Comparison of ENCODE assay signal across 16 cellular contexts in genomic region chr2:239716536-239717318, GRCh38.
DNase-seq lines count a peak whose midpoint lies in the region; ATAC-seq and TF ChIP-seq lines count a peak whose summit lies in the region.
"Had no signal": no experiment of that assay in that cellular context is flagged by ENCODE, and none has a peak within 500 bp of the region (broad histone marks: within the 10 kb centered on the region; RNA-seq: fewer than 3 reads in every experiment).

No MANE protein-coding gene starts in this region.

- no peak for TF ChIP-seq CTCF in fibroblast of mammary gland (conservative IDR thresholded peaks at IDR 0.05; ENCODE audit: control insufficient read depth, insufficient read depth, low read depth, low read length)

- H3K4me3 ChIP-seq in fibroblast of mammary gland (ENCODE audit: control insufficient read depth, low read depth, low read length): no peak overlapping the region
- H3K4me3 ChIP-seq: breast epithelium, esophagus muscularis mucosa, SJSA1 had no signal

- ATAC-seq in SK-N-SH treated with all-trans-retinoic acid at 6 μM for 48 hours: no peak; the same call in 2 of the 3 replicates
- ATAC-seq in HG03175 (IDR thresholded peaks at IDR 0.05; ENCODE audit: unreplicated experiment): no peak
- no peak for ATAC-seq in HG03432 (IDR thresholded peaks at IDR 0.05; ENCODE audit: unreplicated experiment)

- DNase-seq in fibroblast of mammary gland (ENCODE audit: low read depth): peak; percentile 38
- DNase-seq in medulla oblongata (ENCODE audit: extremely low spot score): peak; percentile 88
- DNase-seq in stimulated activated CD8-positive, alpha-beta memory T cell treated with anti-CD3 and anti-CD28 coated beads, Interleukin-4, amount 100 ng/mL, for 48 hours: peak; percentile 10
- no peak for DNase-seq in SKM-1 treated with dmso at 0.1 percent for 144 hours (lab: John Stamatoyannopoulos, UW; ENCODE audit: unreplicated experiment)
- no peak for DNase-seq in DMS153 (lab: John Stamatoyannopoulos, UW)
- DNase-seq: activated B cell treated with CpG ODN at 0.5 μM for 24 hours; CD8-positive, alpha-beta memory T cell; kidney glomerular epithelial cell; MM.1S; NCI-H510A had no signal

TF ChIP-seq in SK-N-SH treated with all-trans-retinoic acid at 6 μM for 48 hours, 23 proteins besides CTCF, POLR2A, EP300 and RAD21:
- TF ChIP-seq ISL1 (CRISPR knock-in tag; IDR thresholded peaks at IDR 0.05) (no peak), ZNF8 (CRISPR knock-in tag; IDR thresholded peaks at IDR 0.05) (no peak), TCF4 (CRISPR knock-in tag; IDR thresholded peaks at IDR 0.05; ENCODE audit: borderline replicate concordance) (peak; percentile 80; the same call in 1 of the 2 replicates)
- TF ChIP-seq, protein P1, sequence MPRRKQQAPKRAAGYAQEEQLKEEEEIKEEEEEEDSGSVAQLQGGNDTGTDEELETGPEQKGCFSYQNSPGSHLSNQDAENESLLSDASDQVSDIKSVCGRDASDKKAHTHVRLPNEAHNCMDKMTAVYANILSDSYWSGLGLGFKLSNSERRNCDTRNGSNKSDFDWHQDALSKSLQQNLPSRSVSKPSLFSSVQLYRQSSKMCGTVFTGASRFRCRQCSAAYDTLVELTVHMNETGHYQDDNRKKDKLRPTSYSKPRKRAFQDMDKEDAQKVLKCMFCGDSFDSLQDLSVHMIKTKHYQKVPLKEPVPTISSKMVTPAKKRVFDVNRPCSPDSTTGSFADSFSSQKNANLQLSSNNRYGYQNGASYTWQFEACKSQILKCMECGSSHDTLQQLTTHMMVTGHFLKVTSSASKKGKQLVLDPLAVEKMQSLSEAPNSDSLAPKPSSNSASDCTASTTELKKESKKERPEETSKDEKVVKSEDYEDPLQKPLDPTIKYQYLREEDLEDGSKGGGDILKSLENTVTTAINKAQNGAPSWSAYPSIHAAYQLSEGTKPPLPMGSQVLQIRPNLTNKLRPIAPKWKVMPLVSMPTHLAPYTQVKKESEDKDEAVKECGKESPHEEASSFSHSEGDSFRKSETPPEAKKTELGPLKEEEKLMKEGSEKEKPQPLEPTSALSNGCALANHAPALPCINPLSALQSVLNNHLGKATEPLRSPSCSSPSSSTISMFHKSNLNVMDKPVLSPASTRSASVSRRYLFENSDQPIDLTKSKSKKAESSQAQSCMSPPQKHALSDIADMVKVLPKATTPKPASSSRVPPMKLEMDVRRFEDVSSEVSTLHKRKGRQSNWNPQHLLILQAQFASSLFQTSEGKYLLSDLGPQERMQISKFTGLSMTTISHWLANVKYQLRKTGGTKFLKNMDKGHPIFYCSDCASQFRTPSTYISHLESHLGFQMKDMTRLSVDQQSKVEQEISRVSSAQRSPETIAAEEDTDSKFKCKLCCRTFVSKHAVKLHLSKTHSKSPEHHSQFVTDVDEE (CRISPR knock-in tag; IDR thresholded peaks at IDR 0.05): peak; percentile 88; the same call in 1 of the 2 replicates
TF ChIP-seq in SK-N-SH treated with all-trans-retinoic acid at 6 μM for 48 hours: peak in this region for 2.

Comparison
In these comparisons a context has a peak if more than half of its experiments do, and no peak if none do; other contexts are left out.
1. DNase-seq: peak in fibroblast of mammary gland (single experiment), medulla oblongata (single experiment) and stimulated activated CD8-positive, alpha-beta memory T cell treated with anti-CD3 and anti-CD28 coated beads, Interleukin-4, amount 100 ng/mL, for 48 hours (single experiment); none in SKM-1 treated with dmso at 0.1 percent for 144 hours (single experiment) and DMS153 (single experiment).